Comparison of ENCODE assay signal across 8 cellular contexts in genomic region chr2:174610243-174610995, GRCh38. TPM values are rescaled to one million over a fixed set of nuclear protein-coding genes. Genes with fewer than 3 reads are reported as not detected.
DNase-seq lines count a peak whose midpoint lies in the region.

No MANE protein-coding gene starts in this region.

- H3K27ac ChIP-seq in CD4-positive, alpha-beta memory T cell (ENCODE audit: low read depth, low read length) = peak overlapping the region; percentile 77
- H3K27ac ChIP-seq in GM23248 (peak overlapping the region; percentile 74), mesenchymal stem cell (ENCODE audit: low read length, poor library complexity, severe bottlenecking) (no peak overlapping the region), SJCRH30 (no peak overlapping the region), caudate nucleus (ENCODE audit: low read depth, low read length) (no peak overlapping the region)

- H3K4me2 ChIP-seq in GM23248 (ENCODE audit: unreplicated experiment) (peak overlapping the region; percentile 35), mesenchymal stem cell (ENCODE audit: low read length, poor library complexity, severe bottlenecking) (no peak overlapping the region)

- peaks cover 97% of the 10 kb centered on the region for H3K4me1 ChIP-seq in CD4-positive, alpha-beta memory T cell (ENCODE audit: insufficient read depth, low read length)
- H3K4me1 ChIP-seq in GM23248 (ENCODE audit: insufficient read depth) (peaks cover 59% of the 10 kb centered on the region), mesenchymal stem cell (ENCODE audit: control insufficient read depth, insufficient read depth, low read depth, low read length) (peaks cover 4% of the 10 kb centered on the region), SJCRH30 (no peaks in the 10 kb centered on the region)

- H3K9me3 ChIP-seq in CD4-positive, alpha-beta memory T cell (ENCODE audit: control insufficient read depth in 1 of 2, low read length in 2 of 2) = no peaks in the 10 kb centered on the region
- H3K9me3 ChIP-seq in GM23248 (ENCODE audit: low read depth) = no peaks in the 10 kb centered on the region
- no peaks in the 10 kb centered on the region for H3K9me3 ChIP-seq in mesenchymal stem cell (ENCODE audit: control insufficient read depth, low read length)
- no peaks in the 10 kb centered on the region for H3K9me3 ChIP-seq in SJCRH30 (replicated peaks)

- no peak overlapping the region for H3K18ac ChIP-seq in mesenchymal stem cell (ENCODE audit: low read depth in 1 of 2, low read length in 2 of 2)

- H3K79me1 ChIP-seq in mesenchymal stem cell (replicated peaks; ENCODE audit: low read length, poor library complexity, severe bottlenecking) = peaks cover 13% of the 10 kb centered on the region

- H4K20me1 ChIP-seq in GM23248 (ENCODE audit: insufficient read depth) = no peaks in the 10 kb centered on the region

- CTCF ChIA-PET in CD4-positive, alpha-beta memory T cell (lab: Charles Lee; ENCODE audit: partially characterized antibody) = interaction anchor here (0.7 to 21.7 kb wide), 10 partner anchors 9 to 149 kb away, joined by 3 to 430 read pairs (median 8); partner anchors contain the start of gene WIPF1

- 26 to 35% methylated on average over 7 of the region's 7 CpGs for WGBS in GM23248 (ENCODE audit: low coverage in 1 of 2, low lambda C conversion rate in 2 of 2, missing lambda C conversion rate in 2 of 2), 2 experiments
- 80% methylated on average over 5 of the region's 7 CpGs for WGBS in mesenchymal stem cell

- no peak overlapping the region for H3K4ac ChIP-seq in mesenchymal stem cell (ENCODE audit: low read depth in 1 of 2, low read length in 2 of 2)

- intact Hi-C loops in CD4-positive, alpha-beta memory T cell (cut with micrococcal nuclease) = no loop called here

- peak overlapping the region; percentile 84 to 97 (median 92) for H3K27ac Mint-ChIP-seq in CD4-positive, alpha-beta memory T cell

- peak overlapping the region; percentile 45; the same call in 1 of the 2 replicates for H2AFZ ChIP-seq in GM23248
- H2AFZ ChIP-seq in mesenchymal stem cell (ENCODE audit: low read depth, low read length) = no peak overlapping the region

- no peak overlapping the region for H2BK120ac ChIP-seq in mesenchymal stem cell (ENCODE audit: low read depth, low read length)

- POLR2A ChIA-PET in CD4-positive, alpha-beta memory T cell (lab: Charles Lee; ENCODE audit: partially characterized antibody) = interaction anchor here (0.8 to 15.0 kb wide), 7 partner anchors 11 to 73 kb away, joined by 3 to 233 read pairs (median 4); partner anchors contain the start of gene WIPF1

- peaks cover 59% of the 10 kb centered on the region for H3K79me2 ChIP-seq in GM23248 (ENCODE audit: insufficient read depth)

- no peak overlapping the region for H2BK15ac ChIP-seq in mesenchymal stem cell (ENCODE audit: low read depth, poor library complexity, severe bottlenecking)

- H3K27me3 ChIP-seq in CD4-positive, alpha-beta memory T cell (ENCODE audit: insufficient read depth, low read length) = no peaks in the 10 kb centered on the region
- no peaks in the 10 kb centered on the region for H3K27me3 ChIP-seq in GM23248 (replicated peaks; ENCODE audit: insufficient read depth)
- no peaks in the 10 kb centered on the region for H3K27me3 ChIP-seq in mesenchymal stem cell (ENCODE audit: control insufficient read depth in 1 of 2, insufficient read depth in 1 of 2, low read length in 2 of 2)
- H3K27me3 ChIP-seq in SJCRH30 = no peaks in the 10 kb centered on the region

- H2BK5ac ChIP-seq in mesenchymal stem cell (ENCODE audit: low read depth, low read length, poor library complexity, severe bottlenecking) = no peak overlapping the region

- H4K8ac ChIP-seq in mesenchymal stem cell (ENCODE audit: low read length) = peak overlapping the region; percentile 72

- H3K9me2 ChIP-seq in GM23248 (ENCODE audit: insufficient read depth) = no peaks in the 10 kb centered on the region

- H3F3A ChIP-seq in GM23248 (ENCODE audit: insufficient read depth) = peaks cover 51% of the 10 kb centered on the region

- DNase-seq in CD4-positive, alpha-beta memory T cell = no peak
- DNase-seq in GM23248 (peak; percentile 59), UCSD-AML1 (lab: John Stamatoyannopoulos, UW; ENCODE audit: unreplicated experiment) (peak; percentile 24), mesenchymal stem cell (no peak), NCI-H226 (no peak), SJCRH30 (no peak), NCI-H2029 treated with DMSO at 0.1 percent for 48 hours (lab: John Stamatoyannopoulos, UW) (no peak), caudate nucleus (lab: John Stamatoyannopoulos, UW) (no peak)

- H3K9ac ChIP-seq in GM23248 (peak overlapping the region; percentile 54), mesenchymal stem cell (ENCODE audit: low read length) (peak overlapping the region; percentile 74)

- H3K14ac ChIP-seq in mesenchymal stem cell (ENCODE audit: low read length in 2 of 2) = no peak overlapping the region

- no peak overlapping the region for H4K91ac ChIP-seq in mesenchymal stem cell (ENCODE audit: low read length)

- H3K4me1 Mint-ChIP-seq in CD4-positive, alpha-beta memory T cell = peaks cover 72 to 100% (median 86%) of the 10 kb centered on the region in 4 donors

- no peak overlapping the region for H3K23ac ChIP-seq in mesenchymal stem cell (ENCODE audit: low read length in 2 of 2)

- no peaks in the 10 kb centered on the region for H3K9me3 Mint-ChIP-seq in CD4-positive, alpha-beta memory T cell

- no peak overlapping the region for H3K4me3 ChIP-seq in CD4-positive, alpha-beta memory T cell (ENCODE audit: low read length in 2 of 2)
- H3K4me3 ChIP-seq in GM23248 (no peak overlapping the region), mesenchymal stem cell (ENCODE audit: insufficient read depth in 1 of 2, low read depth in 1 of 2, low read length in 2 of 2) (peak overlapping the region in 1 of 2 experiments; percentile 52), SJCRH30 (no peak overlapping the region)

- peaks cover 27 to 46% of the 10 kb centered on the region in 2 donors for H3K36me3 Mint-ChIP-seq in CD4-positive, alpha-beta memory T cell

- H3K4me3 Mint-ChIP-seq in CD4-positive, alpha-beta memory T cell = peak overlapping the region in 7 of 8 donors; percentile 7 to 73 (median 59)

- in situ Hi-C loops in GM23248 (cut with MboI) = no loop called here

- H3K27me3 Mint-ChIP-seq in CD4-positive, alpha-beta memory T cell = no peaks in the 10 kb centered on the region

- no peak overlapping the region for H2BK12ac ChIP-seq in mesenchymal stem cell (ENCODE audit: low read length in 2 of 2)

- H2AK5ac ChIP-seq in mesenchymal stem cell (ENCODE audit: low read length, severe bottlenecking) = no peak overlapping the region

- H3K36me3 ChIP-seq in CD4-positive, alpha-beta memory T cell (ENCODE audit: insufficient read depth, low read length) = no peaks in the 10 kb centered on the region
- no peaks in the 10 kb centered on the region for H3K36me3 ChIP-seq in GM23248 (ENCODE audit: low read depth)
- H3K36me3 ChIP-seq in mesenchymal stem cell (ENCODE audit: control insufficient read depth in 1 of 2, insufficient read depth in 2 of 2, low read depth in 1 of 2, low read length in 2 of 2) = peaks cover 3% of the 10 kb centered on the region in 2 experiments
- no peaks in the 10 kb centered on the region for H3K36me3 ChIP-seq in SJCRH30

RNA-seq across cellular contexts. Expression of gene WIPF1, which starts 12.8 kb away (rescaled TPM):
- total RNA-seq in CD4-positive, alpha-beta memory T cell = 100 to 1,000 TPM; 483 to 484 TPM
- 100 to 1,000 TPM in 1 of 2 donors, 10 to 100 TPM in 1; 79.2 to 169 TPM for polyA plus RNA-seq in CD4-positive, alpha-beta memory T cell
- total RNA-seq in GM23248 (2014; rRNA removed; shearing (Covaris generic)) = 20.1 and 21.4 TPM in 2 replicates
- polyA plus RNA-seq in GM23248 (2016; fragmentation: Nextera tagmentation; extraction: Ambion mirVana) = 47.8 and 50.3 TPM in 2 replicates
- polyA plus RNA-seq in mesenchymal stem cell (2013, experiment 1 of 2) = 52.6 TPM
- polyA plus RNA-seq in mesenchymal stem cell (2013, experiment 2 of 2) = 53.6 TPM
- 14.8 and 18.8 TPM in 2 replicates for total RNA-seq in SJCRH30 (2014; rRNA removed; shearing (Covaris generic))

Comparison
In these comparisons a context has a peak if more than half of its experiments do, and no peak if none do; other contexts are left out.
1. DNase-seq: peak in GM23248 (single experiment) and UCSD-AML1 (single experiment); none in CD4-positive, alpha-beta memory T cell (0 of 5), mesenchymal stem cell (single experiment), NCI-H226 (single experiment), SJCRH30 (0 of 2), NCI-H2029 treated with DMSO at 0.1 percent for 48 hours (single experiment) and caudate nucleus (0 of 61).
2. H3K27ac ChIP-seq: peak in CD4-positive, alpha-beta memory T cell (single experiment) and GM23248 (single experiment); none in mesenchymal stem cell (single experiment), SJCRH30 (single experiment) and caudate nucleus (single experiment).
3. RNA of gene WIPF1, which starts 12.8 kb away (total RNA-seq): 483 to 484 TPM in CD4-positive, alpha-beta memory T cell; 20.1 to 21.4 TPM in GM23248 and 14.8 to 18.8 TPM in SJCRH30; every median in the first group is over 10 times any median in the second.